In genomic region chr11:48012051-48012391, GRCh38 we compare ENCODE assay signal across 1 cellular context.
TF ChIP-seq lines count a peak whose summit lies in the region.

No MANE protein-coding gene starts in this region.

TF ChIP-seq in GM23338, 12 proteins besides CTCF, POLR2A, EP300 and RAD21 (continued from another document):
- TF ChIP-seq REST (IDR thresholded peaks at IDR 0.05; ENCODE audit: unreplicated experiment) (no peak), CREB1 (CRISPR knock-in tag; IDR thresholded peaks at IDR 0.05; ENCODE audit: low read depth) (no peak)
- TF ChIP-seq, protein P1, sequence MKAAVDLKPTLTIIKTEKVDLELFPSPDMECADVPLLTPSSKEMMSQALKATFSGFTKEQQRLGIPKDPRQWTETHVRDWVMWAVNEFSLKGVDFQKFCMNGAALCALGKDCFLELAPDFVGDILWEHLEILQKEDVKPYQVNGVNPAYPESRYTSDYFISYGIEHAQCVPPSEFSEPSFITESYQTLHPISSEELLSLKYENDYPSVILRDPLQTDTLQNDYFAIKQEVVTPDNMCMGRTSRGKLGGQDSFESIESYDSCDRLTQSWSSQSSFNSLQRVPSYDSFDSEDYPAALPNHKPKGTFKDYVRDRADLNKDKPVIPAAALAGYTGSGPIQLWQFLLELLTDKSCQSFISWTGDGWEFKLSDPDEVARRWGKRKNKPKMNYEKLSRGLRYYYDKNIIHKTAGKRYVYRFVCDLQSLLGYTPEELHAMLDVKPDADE (IDR thresholded peaks at IDR 0.05): no peak
TF ChIP-seq in GM23338: peak in this region for 0.
